14 cellular contexts compared by ENCODE assay signal in genomic region chr4:184150102-184150839, GRCh38.
DNase-seq lines count a peak whose midpoint lies in the region; ATAC-seq, FAIRE-seq and TF ChIP-seq lines count a peak whose summit lies in the region.
"Had no signal": no experiment of that assay in that cellular context is flagged by ENCODE, and none has a peak within 500 bp of the region (broad histone marks: within the 10 kb centered on the region; RNA-seq: fewer than 3 reads in every experiment).

No MANE protein-coding gene starts in this region.

- H3K4me1 ChIP-seq in endocrine pancreas (ENCODE audit: control insufficient read depth, insufficient read depth, low read length) (no peaks in the 10 kb centered on the region), liver (ENCODE audit: control insufficient read depth in 4 of 4, insufficient read depth in 4 of 4, low read length in 3 of 4) (peaks cover 6 to 38% (median 28%) of the 10 kb centered on the region in 4 donors), pancreas (peaks cover 8 to 13% (median 10%) of the 10 kb centered on the region in 3 donors), upper lobe of right lung (peaks cover 22% of the 10 kb centered on the region)

- H3K9me3 ChIP-seq in endocrine pancreas (ENCODE audit: control insufficient read depth, low read length) (no peaks in the 10 kb centered on the region), liver (ENCODE audit: control insufficient read depth in 4 of 4, low read length in 3 of 4) (no peaks in the 10 kb centered on the region), pancreas (no peaks in the 10 kb centered on the region), upper lobe of right lung (no peaks in the 10 kb centered on the region)

- TF ChIP-seq RAD21 in liver (IDR thresholded peaks at IDR 0.05) = peak; percentile 37 to 43

- intact Hi-C loops in pancreas (cut with DNase I) = loop anchor here in 1 of 3 donors (10.0 kb wide), 1 partner anchor 305 kb away; no protein-coding TSS in a partner anchor
- intact Hi-C loops in upper lobe of right lung (cut with DNase I) = no loop called here

- WGBS in liver = 32% methylated on average over 7 of the region's 7 CpGs
- 31 to 37% methylated on average over 7 of the region's 7 CpGs for WGBS in pancreas, 2 donors

- no peak for TF ChIP-seq CTCF in liver (IDR thresholded peaks at IDR 0.05; ENCODE audit: low read depth, low read length, missing input control)
- TF ChIP-seq CTCF in pancreas (IDR thresholded peaks at IDR 0.05) = no peak
- TF ChIP-seq CTCF in upper lobe of right lung (IDR thresholded peaks at IDR 0.05) = no peak

- DNase-seq in pancreas (peak in 2 of 6 donors; percentile 11 to 21), upper lobe of right lung (no peak), NCI-H774 (lab: John Stamatoyannopoulos, UW) (no peak), NCI-H2029 (lab: John Stamatoyannopoulos, UW) (no peak), activated gamma-delta T cell treated with Interleukin-2 at 50 U/mL for 16 hours (no peak)
- DNase-seq: CD8-positive, alpha-beta T cell; HCEC 1CT; NCI-H187 treated with DMSO at 0.1 percent for 48 hours; NCI-H2171; NCI-H446 treated with DMSO at 0.1 percent for 48 hours; SHP77 treated with DMSO at 0.1 percent for 48 hours had no signal

- H3K27ac ChIP-seq in liver (ENCODE audit: low read depth in 1 of 2, low read length in 2 of 2) (peak overlapping the region; percentile 78 to 83), pancreas (peak overlapping the region; percentile 3 to 53 (median 46)), upper lobe of right lung (peak overlapping the region; percentile 70)

- H3K27me3 ChIP-seq in endocrine pancreas (ENCODE audit: control insufficient read depth, insufficient read depth, low read length) (no peaks in the 10 kb centered on the region), liver (ENCODE audit: control insufficient read depth in 4 of 4, insufficient read depth in 4 of 4, low read length in 3 of 4) (no peaks in the 10 kb centered on the region), pancreas (no peaks in the 10 kb centered on the region), upper lobe of right lung (no peaks in the 10 kb centered on the region)

- ATAC-seq in pancreas = peak; percentile 87 to 94 (median 90)
- ATAC-seq in upper lobe of right lung = peak; percentile 86
- ATAC-seq: CD8-positive, alpha-beta T cell had no signal

- FAIRE-seq in pancreas (lab: Jason Lieb, UNC) = peak; percentile 60
- FAIRE-seq: RCC 7860 had no signal

- no peak overlapping the region for H3K9ac ChIP-seq in endocrine pancreas (ENCODE audit: control insufficient read depth, insufficient read depth, low read length)
- peak overlapping the region in 1 of 2 donors; percentile 16 for H3K9ac ChIP-seq in liver (ENCODE audit: low read depth in 1 of 2, low read length in 2 of 2)

- H3K36me3 ChIP-seq in endocrine pancreas (ENCODE audit: control insufficient read depth, insufficient read depth, low read length) = no peaks in the 10 kb centered on the region
- H3K36me3 ChIP-seq in liver (ENCODE audit: control insufficient read depth in 4 of 4, insufficient read depth in 3 of 4, low read depth in 1 of 4, low read length in 3 of 4) = no peaks in the 10 kb centered on the region
- H3K36me3 ChIP-seq in pancreas = no peaks in the 10 kb centered on the region
- H3K36me3 ChIP-seq in upper lobe of right lung = no peaks in the 10 kb centered on the region

- H3K4me3 ChIP-seq in endocrine pancreas (ENCODE audit: control insufficient read depth, insufficient read depth, low read length) (peak overlapping the region; percentile 1), liver (ENCODE audit: low read depth in 1 of 3, low read length in 3 of 3) (no peak overlapping the region), pancreas (no peak overlapping the region), upper lobe of right lung (no peak overlapping the region)

TF ChIP-seq in liver, 16 proteins besides CTCF, POLR2A, EP300 and RAD21:
- TF ChIP-seq TAF1 (conservative IDR thresholded peaks at IDR 0.05) = no peak
- TF ChIP-seq YY1 (IDR thresholded peaks at IDR 0.05) = peak; percentile 70
- peak in 1 of 2 donors; percentile 46 for TF ChIP-seq GABPA (IDR thresholded peaks at IDR 0.05 in 1 of 2, conservative IDR thresholded peaks at IDR 0.05 in 1 of 2)
- TF ChIP-seq MAX (IDR thresholded peaks at IDR 0.05) = peak; percentile 66
- TF ChIP-seq FOXA1 (IDR thresholded peaks at IDR 0.05) = peak; percentile 53
- TF ChIP-seq RXRA (IDR thresholded peaks at IDR 0.05) = peak; percentile 80 to 93
- TF ChIP-seq EGR1 (IDR thresholded peaks at IDR 0.05; ENCODE audit: low read depth in 2 of 2) = peak in 1 of 2 donors; percentile 81
- peak; percentile 52 for TF ChIP-seq REST (IDR thresholded peaks at IDR 0.05)
- peak; percentile 82 for TF ChIP-seq FOXA2 (IDR thresholded peaks at IDR 0.05)
- TF ChIP-seq JUND (IDR thresholded peaks at IDR 0.05) = peak; percentile 72 to 90
- peak; percentile 92 for TF ChIP-seq HNF4A (conservative IDR thresholded peaks at IDR 0.05)
- TF ChIP-seq NR2F2 (IDR thresholded peaks at IDR 0.05) = no peak
- peak; percentile 58 for TF ChIP-seq ZBTB33 (IDR thresholded peaks at IDR 0.05)
- peak; percentile 48 for TF ChIP-seq ATF3 (IDR thresholded peaks at IDR 0.05)
- peak; percentile 56 for TF ChIP-seq HNF4G (IDR thresholded peaks at IDR 0.05)
- TF ChIP-seq SP1 (IDR thresholded peaks at IDR 0.05) = peak; percentile 82
